In the genomic region with DNA sequence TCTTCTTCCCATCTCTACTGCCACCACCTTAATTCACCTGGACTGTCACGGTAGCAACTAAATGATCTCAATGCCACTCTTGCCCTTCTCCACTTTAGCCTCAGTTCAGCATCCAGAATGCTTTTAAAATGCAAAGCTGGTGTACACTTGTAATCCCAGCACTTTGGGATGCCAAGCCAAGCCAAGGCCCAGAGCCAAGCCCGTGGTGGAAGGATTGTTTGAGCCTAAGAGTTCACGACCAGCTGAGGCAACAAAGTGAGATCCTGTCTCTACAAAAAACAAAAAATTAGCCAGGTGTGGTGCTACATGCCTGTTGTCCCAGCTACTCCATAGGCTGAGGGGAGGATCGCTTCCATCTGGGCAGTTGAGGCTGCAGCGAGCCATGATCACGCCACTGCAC, we compare ENCODE assay signal across 21 cellular contexts.
DNase-seq lines count a peak whose midpoint lies in the region; ATAC-seq and TF ChIP-seq lines count a peak whose summit lies in the region.
"Had no signal": no experiment of that assay in that cellular context is flagged by ENCODE, and none has a peak within 500 bp of the region (broad histone marks: within the 10 kb centered on the region; RNA-seq: fewer than 3 reads in every experiment).

No MANE protein-coding gene starts in this region.

- ATAC-seq in stimulated activated memory B cell treated with anti-CD40 and anti-IgM and Interleukin-4, amounts not matched to agents 10 μg/mL and 1 μg/mL and 100 μg/mL, for 72 hours, result no peak
- ATAC-seq in GM18907 (IDR thresholded peaks at IDR 0.05; ENCODE audit: unreplicated experiment) (no peak), HG03432 (IDR thresholded peaks at IDR 0.05; ENCODE audit: unreplicated experiment) (no peak), HG02938 (IDR thresholded peaks at IDR 0.05; ENCODE audit: unreplicated experiment) (no peak)
- ATAC-seq: activated CD8-positive, alpha-beta T cell treated with anti-CD3 and anti-CD28 coated beads, Interleukin-2, amount 10 ng/mL, durations not matched to agents 7 days and 5 days; HepG2; lower lobe of right lung; natural killer cell treated with Interleukin-12 subunit alpha and Interleukin-12 subunit beta and Interleukin-15 and Interleukin-18, amount 100 ng/mL, for 72 hours; T-cell had no signal

- no peaks in the 10 kb centered on the region for H3K27me3 ChIP-seq in WERI-Rb-1 (ENCODE audit: insufficient read depth, low read depth, severe bottlenecking)

- TF ChIP-seq CTCF in WERI-Rb-1 (IDR thresholded peaks at IDR 0.05; ENCODE audit: low read depth, low read length), result no peak

- no peak overlapping the region for H3K4me3 Mint-ChIP-seq in stimulated activated memory B cell treated with anti-CD40 and anti-IgM and Interleukin-4, amounts not matched to agents 10 μg/mL and 1 μg/mL and 100 μg/mL, for 72 hours
- H3K4me3 Mint-ChIP-seq: activated CD8-positive, alpha-beta T cell treated with anti-CD3 and anti-CD28 coated beads, Interleukin-2, amount 10 ng/mL, durations not matched to agents 7 days and 5 days; CD4-positive, alpha-beta memory T cell; natural killer cell treated with Interleukin-12 subunit alpha and Interleukin-12 subunit beta and Interleukin-15 and Interleukin-18, amount 100 ng/mL, for 72 hours; T-cell had no signal

- peaks cover 63% of the 10 kb centered on the region for H3K4me1 Mint-ChIP-seq in stimulated activated memory B cell treated with anti-CD40 and anti-IgM and Interleukin-4, amounts not matched to agents 10 μg/mL and 1 μg/mL and 100 μg/mL, for 72 hours

- H3K36me3 Mint-ChIP-seq in stimulated activated memory B cell treated with anti-CD40 and anti-IgM and Interleukin-4, amounts not matched to agents 10 μg/mL and 1 μg/mL and 100 μg/mL, for 72 hours, result peaks cover 29% of the 10 kb centered on the region

- peak overlapping the region; percentile 65 for H3K27ac Mint-ChIP-seq in stimulated activated memory B cell treated with anti-CD40 and anti-IgM and Interleukin-4, amounts not matched to agents 10 μg/mL and 1 μg/mL and 100 μg/mL, for 72 hours
- H3K27ac Mint-ChIP-seq: activated CD8-positive, alpha-beta T cell treated with anti-CD3 and anti-CD28 coated beads, Interleukin-2, amount 10 ng/mL, durations not matched to agents 7 days and 5 days; natural killer cell treated with Interleukin-12 subunit alpha and Interleukin-12 subunit beta and Interleukin-15 and Interleukin-18, amount 100 ng/mL, for 72 hours; T-cell had no signal

- H3K27me3 Mint-ChIP-seq in stimulated activated memory B cell treated with anti-CD40 and anti-IgM and Interleukin-4, amounts not matched to agents 10 μg/mL and 1 μg/mL and 100 μg/mL, for 72 hours, result no peaks in the 10 kb centered on the region
- H3K27me3 Mint-ChIP-seq: CD4-positive, alpha-beta memory T cell; natural killer cell treated with Interleukin-12 subunit alpha and Interleukin-12 subunit beta and Interleukin-15 and Interleukin-18, amount 100 ng/mL, for 72 hours; T-cell had no signal

- peak; percentile 73 for DNase-seq in DMS79 treated with DMSO at 0.1 percent for 48 hours (lab: John Stamatoyannopoulos, UW)
- no peak for DNase-seq in WERI-Rb-1
- DNase-seq in inferior parietal cortex (ENCODE audit: extremely low spot score), result peak; percentile 23
- no peak for DNase-seq in NCI-H748 (lab: John Stamatoyannopoulos, UW; ENCODE audit: unreplicated experiment)
- DNase-seq: activated CD8-positive, alpha-beta T cell treated with anti-CD3 and anti-CD28 coated beads, Interleukin-2, amount 10 ng/mL, durations not matched to agents 7 days and 5 days; activated naive CD4-positive, alpha-beta T cell treated with anti-CD3 and anti-CD28 coated beads, Interleukin-2, amount 50 U/mL, for 16 hours; activated T-cell treated with anti-CD3 and anti-CD28 coated beads, Interleukin-2, amount 50 U/mL, for 48 hours; CD4-positive, alpha-beta memory T cell; dermis blood vessel endothelial cell; DND-41; GM23248; lower lobe of right lung; NCI-H1694; T-cell had no signal

- H3K9me3 Mint-ChIP-seq in stimulated activated memory B cell treated with anti-CD40 and anti-IgM and Interleukin-4, amounts not matched to agents 10 μg/mL and 1 μg/mL and 100 μg/mL, for 72 hours, result no peaks in the 10 kb centered on the region
- H3K9me3 Mint-ChIP-seq: CD4-positive, alpha-beta memory T cell; natural killer cell treated with Interleukin-12 subunit alpha and Interleukin-12 subunit beta and Interleukin-15 and Interleukin-18, amount 100 ng/mL, for 72 hours; T-cell had no signal

- peak overlapping the region; percentile 74 for H3K27ac ChIP-seq in WERI-Rb-1
- H3K27ac ChIP-seq: GM23248, lower lobe of right lung, VCaP had no signal

- H3K36me3 ChIP-seq in WERI-Rb-1, result peaks cover 30% of the 10 kb centered on the region

- H3K9me3 ChIP-seq in WERI-Rb-1 (ENCODE audit: severe bottlenecking), result no peaks in the 10 kb centered on the region
- H3K9me3 ChIP-seq: lower lobe of right lung had no signal

- H3K4me3 ChIP-seq in WERI-Rb-1 (ENCODE audit: low read depth, low read length), result no peak overlapping the region
- H3K4me3 ChIP-seq: GM23248, lower lobe of right lung had no signal

Comparison
In these comparisons a context has a peak if more than half of its experiments do, and no peak if none do; other contexts are left out.
1. DNase-seq: peak in DMS79 treated with DMSO at 0.1 percent for 48 hours (single experiment) and inferior parietal cortex (single experiment); none in WERI-Rb-1 (single experiment) and NCI-H748 (single experiment).